ENCODE assay signal across 2 cellular contexts in genomic region chr9:113062932-113063310, GRCh38. TPM values are rescaled to one million over a fixed set of nuclear protein-coding genes. Genes with fewer than 3 reads are reported as not detected.
"Had no signal": no experiment of that assay in that cellular context is flagged by ENCODE, and none has a peak within 500 bp of the region (broad histone marks: within the 10 kb centered on the region; RNA-seq: fewer than 3 reads in every experiment).

No MANE protein-coding gene starts in this region.

RNA-seq across cellular contexts. Expression of gene ZNF883, which starts 50.9 kb away (rescaled TPM):
- total RNA-seq: ascending aorta, endothelial cell of umbilical vein had no signal
